22 cellular contexts compared by ENCODE assay signal in genomic region chr9:88339322-88339721, GRCh38. TPM values are rescaled to one million over a fixed set of nuclear protein-coding genes. Genes with fewer than 3 reads are reported as not detected.
DNase-seq lines count a peak whose midpoint lies in the region; ATAC-seq, FAIRE-seq and TF ChIP-seq lines count a peak whose summit lies in the region.
"Had no signal": no experiment of that assay in that cellular context is flagged by ENCODE, and none has a peak within 500 bp of the region (broad histone marks: within the 10 kb centered on the region; RNA-seq: fewer than 3 reads in every experiment).

No MANE protein-coding gene starts in this region.

- H3K9me3 ChIP-seq in KOPT-K1 (ENCODE audit: insufficient read depth, low read length, poor library complexity, severe bottlenecking) = no peaks in the 10 kb centered on the region
- no peaks in the 10 kb centered on the region for H3K9me3 ChIP-seq in OCI-LY7 (ENCODE audit: low read length)
- H3K9me3 ChIP-seq: gastrocnemius medialis, neutrophil had no signal

- peak overlapping the region; percentile 13 for H3K27ac ChIP-seq in KOPT-K1 (ENCODE audit: low read depth, low read length, poor library complexity, severe bottlenecking)
- peak overlapping the region; percentile 28 for H3K27ac ChIP-seq in OCI-LY7 (ENCODE audit: low read depth, low read length, poor library complexity, severe bottlenecking)
- H3K27ac ChIP-seq: gastrocnemius medialis, neutrophil, VCaP had no signal

- H3K4me2 ChIP-seq in OCI-LY7 (ENCODE audit: low read length) = peak overlapping the region; percentile 28

- H3K79me2 ChIP-seq in OCI-LY7 (ENCODE audit: insufficient read depth, low read depth, low read length) = no peaks in the 10 kb centered on the region

- no peaks in the 10 kb centered on the region for H4K20me1 ChIP-seq in OCI-LY7 (ENCODE audit: insufficient read depth, low read length)

- intact Hi-C loops in OCI-LY7 (cut with micrococcal nuclease; ENCODE audit: unreplicated experiment) = no loop called here

- H3K36me3 ChIP-seq in KOPT-K1 (ENCODE audit: insufficient read depth, low read length) (no peaks in the 10 kb centered on the region), OCI-LY7 (ENCODE audit: insufficient read depth, low read length) (no peaks in the 10 kb centered on the region)
- H3K36me3 ChIP-seq: gastrocnemius medialis, neutrophil had no signal

- CTCF ChIA-PET in OCI-LY7 (lab: Charles Lee; ENCODE audit: unreplicated experiment) = no interaction called here

- no peak for TF ChIP-seq CTCF in OCI-LY7 (conservative IDR thresholded peaks at IDR 0.05; ENCODE audit: low read length)

- ATAC-seq in GM19324 (IDR thresholded peaks at IDR 0.05; ENCODE audit: low FRiP score, unreplicated experiment) (no peak), HG03460 (IDR thresholded peaks at IDR 0.05; ENCODE audit: unreplicated experiment) (no peak)
- ATAC-seq: gastrocnemius medialis, K562, T-helper 17 cell had no signal

- POLR2A ChIA-PET in OCI-LY7 (lab: Charles Lee) = interaction anchor here (0.6 kb wide), 1 partner anchor 13 kb away, joined by 3 read pairs; no protein-coding TSS in a partner anchor

- no TSS peak for BruUV-seq in OCI-LY7 (replicated peaks; lab: Mats Ljungman, UMichigan)

- peak overlapping the region; percentile 34 for H2AFZ ChIP-seq in OCI-LY7 (ENCODE audit: low read length)

- H3K4me1 ChIP-seq in OCI-LY7 (ENCODE audit: insufficient read depth, low read length, poor library complexity, severe bottlenecking) = peaks cover 33% of the 10 kb centered on the region
- H3K4me1 ChIP-seq: gastrocnemius medialis had no signal

- no peaks in the 10 kb centered on the region for H3K9me2 ChIP-seq in OCI-LY7 (ENCODE audit: insufficient read depth, low read length)

- FAIRE-seq in RCC 7860 (lab: Jason Lieb, UNC) = no peak
- FAIRE-seq: K562 had no signal

- no peak overlapping the region for H3K4me3 ChIP-seq in OCI-LY7 (ENCODE audit: low read depth, low read length, poor library complexity, severe bottlenecking)
- H3K4me3 ChIP-seq: gastrocnemius medialis, K562 had no signal

- peak; percentile 17 for DNase-seq in CD1c-positive myeloid dendritic cell (ENCODE audit: extremely low spot score)
- DNase-seq in OCI-LY7 (ENCODE audit: low spot score) = peak; percentile 36
- peak; percentile 7 for DNase-seq in myocyte (ENCODE audit: low read depth)
- no peak for DNase-seq in RCC 7860 (ENCODE audit: low spot score)
- DNase-seq: activated CD4-positive, alpha-beta T cell treated with anti-CD3 and anti-CD28 coated beads, Interleukin-2, amount 50 U/mL, for 48 hours; activated naive CD4-positive, alpha-beta T cell treated with anti-CD3 and anti-CD28 coated beads, Interleukin-2, amount 10 ng/mL, durations not matched to agents 7 days and 5 days; activated T-cell treated with anti-CD3 and anti-CD28 coated beads, Interleukin-2, amount 50 U/mL, for 24 hours; aorta; CD8-positive, alpha-beta memory T cell; DND-41; erythroblast; gastrocnemius medialis; NCI-H226; SHP77; stimulated activated CD4-positive, alpha-beta T cell treated with anti-CD3 and anti-CD28 coated beads, Interleukin-12 subunit alpha, Interleukin-12 subunit beta, amount 100 ng/mL, for 4 hours; T-helper 17 cell had no signal

RNA-seq across cellular contexts. Expression of gene SPIN1, which starts 48.9 kb away (rescaled TPM):
- 20.0 and 20.1 TPM in 2 replicates for total RNA-seq in OCI-LY7 (2014; rRNA removed; shearing (Covaris generic))
- 39.0 and 45.1 TPM in 2 replicates for total RNA-seq in OCI-LY7 (2022)
- total RNA-seq in myocyte = 63.2 and 67.2 TPM in 2 replicates
- 46.4 TPM for polyA plus RNA-seq in myocyte (2012)
